In the genomic region with DNA sequence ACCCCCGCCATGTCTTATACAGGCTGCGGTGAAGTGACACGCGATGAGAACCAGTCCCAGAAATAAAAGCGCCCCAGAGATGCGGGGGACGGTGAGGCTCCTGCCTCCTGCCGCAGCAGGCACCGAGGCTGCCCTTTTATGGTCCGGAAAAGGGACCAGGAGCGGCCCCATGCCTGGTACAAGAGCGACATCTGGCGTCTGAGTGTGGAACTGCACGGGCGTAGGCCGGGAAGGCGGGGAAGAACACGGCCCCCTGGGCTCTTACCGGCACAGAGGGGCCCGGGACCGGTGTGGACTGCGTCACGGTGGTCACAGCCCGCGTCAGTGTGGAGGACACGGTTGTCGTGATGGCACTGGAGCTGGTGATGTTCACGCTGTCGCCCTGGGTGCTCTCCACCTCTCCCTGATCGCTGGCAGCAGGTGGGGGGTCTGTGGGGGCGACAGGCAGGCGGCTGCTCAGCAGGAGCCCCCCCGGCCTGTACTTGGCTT, we compare ENCODE assay signal across 1 cellular context.
A peak's percentile ranks its signal among the peaks of the same experiment; 100 is the strongest.
TF ChIP-seq lines count a peak whose summit lies in the region.

No MANE protein-coding gene starts in this region.

TF ChIP-seq in K562, 482 proteins besides CTCF, POLR2A, EP300 and RAD21 (continued from another document and continues in another):
- TF ChIP-seq, protein P1, sequence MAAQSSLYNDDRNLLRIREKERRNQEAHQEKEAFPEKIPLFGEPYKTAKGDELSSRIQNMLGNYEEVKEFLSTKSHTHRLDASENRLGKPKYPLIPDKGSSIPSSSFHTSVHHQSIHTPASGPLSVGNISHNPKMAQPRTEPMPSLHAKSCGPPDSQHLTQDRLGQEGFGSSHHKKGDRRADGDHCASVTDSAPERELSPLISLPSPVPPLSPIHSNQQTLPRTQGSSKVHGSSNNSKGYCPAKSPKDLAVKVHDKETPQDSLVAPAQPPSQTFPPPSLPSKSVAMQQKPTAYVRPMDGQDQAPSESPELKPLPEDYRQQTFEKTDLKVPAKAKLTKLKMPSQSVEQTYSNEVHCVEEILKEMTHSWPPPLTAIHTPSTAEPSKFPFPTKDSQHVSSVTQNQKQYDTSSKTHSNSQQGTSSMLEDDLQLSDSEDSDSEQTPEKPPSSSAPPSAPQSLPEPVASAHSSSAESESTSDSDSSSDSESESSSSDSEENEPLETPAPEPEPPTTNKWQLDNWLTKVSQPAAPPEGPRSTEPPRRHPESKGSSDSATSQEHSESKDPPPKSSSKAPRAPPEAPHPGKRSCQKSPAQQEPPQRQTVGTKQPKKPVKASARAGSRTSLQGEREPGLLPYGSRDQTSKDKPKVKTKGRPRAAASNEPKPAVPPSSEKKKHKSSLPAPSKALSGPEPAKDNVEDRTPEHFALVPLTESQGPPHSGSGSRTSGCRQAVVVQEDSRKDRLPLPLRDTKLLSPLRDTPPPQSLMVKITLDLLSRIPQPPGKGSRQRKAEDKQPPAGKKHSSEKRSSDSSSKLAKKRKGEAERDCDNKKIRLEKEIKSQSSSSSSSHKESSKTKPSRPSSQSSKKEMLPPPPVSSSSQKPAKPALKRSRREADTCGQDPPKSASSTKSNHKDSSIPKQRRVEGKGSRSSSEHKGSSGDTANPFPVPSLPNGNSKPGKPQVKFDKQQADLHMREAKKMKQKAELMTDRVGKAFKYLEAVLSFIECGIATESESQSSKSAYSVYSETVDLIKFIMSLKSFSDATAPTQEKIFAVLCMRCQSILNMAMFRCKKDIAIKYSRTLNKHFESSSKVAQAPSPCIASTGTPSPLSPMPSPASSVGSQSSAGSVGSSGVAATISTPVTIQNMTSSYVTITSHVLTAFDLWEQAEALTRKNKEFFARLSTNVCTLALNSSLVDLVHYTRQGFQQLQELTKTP (IDR thresholded peaks at IDR 0.05; ENCODE audit: low read depth in 1 of 2, partially characterized antibody in 2 of 2), result no peak
- TF ChIP-seq, protein P2, sequence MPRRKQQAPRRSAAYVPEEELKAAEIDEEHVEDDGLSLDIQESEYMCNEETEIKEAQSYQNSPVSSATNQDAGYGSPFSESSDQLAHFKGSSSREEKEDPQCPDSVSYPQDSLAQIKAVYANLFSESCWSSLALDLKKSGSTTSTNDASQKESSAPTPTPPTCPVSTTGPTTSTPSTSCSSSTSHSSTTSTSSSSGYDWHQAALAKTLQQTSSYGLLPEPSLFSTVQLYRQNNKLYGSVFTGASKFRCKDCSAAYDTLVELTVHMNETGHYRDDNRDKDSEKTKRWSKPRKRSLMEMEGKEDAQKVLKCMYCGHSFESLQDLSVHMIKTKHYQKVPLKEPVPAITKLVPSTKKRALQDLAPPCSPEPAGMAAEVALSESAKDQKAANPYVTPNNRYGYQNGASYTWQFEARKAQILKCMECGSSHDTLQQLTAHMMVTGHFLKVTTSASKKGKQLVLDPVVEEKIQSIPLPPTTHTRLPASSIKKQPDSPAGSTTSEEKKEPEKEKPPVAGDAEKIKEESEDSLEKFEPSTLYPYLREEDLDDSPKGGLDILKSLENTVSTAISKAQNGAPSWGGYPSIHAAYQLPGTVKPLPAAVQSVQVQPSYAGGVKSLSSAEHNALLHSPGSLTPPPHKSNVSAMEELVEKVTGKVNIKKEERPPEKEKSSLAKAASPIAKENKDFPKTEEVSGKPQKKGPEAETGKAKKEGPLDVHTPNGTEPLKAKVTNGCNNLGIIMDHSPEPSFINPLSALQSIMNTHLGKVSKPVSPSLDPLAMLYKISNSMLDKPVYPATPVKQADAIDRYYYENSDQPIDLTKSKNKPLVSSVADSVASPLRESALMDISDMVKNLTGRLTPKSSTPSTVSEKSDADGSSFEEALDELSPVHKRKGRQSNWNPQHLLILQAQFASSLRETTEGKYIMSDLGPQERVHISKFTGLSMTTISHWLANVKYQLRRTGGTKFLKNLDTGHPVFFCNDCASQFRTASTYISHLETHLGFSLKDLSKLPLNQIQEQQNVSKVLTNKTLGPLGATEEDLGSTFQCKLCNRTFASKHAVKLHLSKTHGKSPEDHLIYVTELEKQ (CRISPR knock-in tag; IDR thresholded peaks at IDR 0.05), result no peak
- TF ChIP-seq ZBTB43 (CRISPR knock-in tag; IDR thresholded peaks at IDR 0.05) (no peak), KLF1 (tag; IDR thresholded peaks at IDR 0.05) (0 out of 2 replicates have a peak, but pooled peaks have one; percentile 54), GATAD2A (IDR thresholded peaks at IDR 0.05) (no peak), ARNT (IDR thresholded peaks at IDR 0.05) (no peak), POLR2B (IDR thresholded peaks at IDR 0.05; ENCODE audit: low read depth, partially characterized antibody) (peak; percentile 69), GABPB1 (CRISPR knock-in tag; IDR thresholded peaks at IDR 0.05) (0 out of 2 replicates have a peak, but pooled peaks have one; percentile 19), ATF2 (CRISPR knock-in tag; IDR thresholded peaks at IDR 0.05) (no peak), BMI1 (IDR thresholded peaks at IDR 0.05; ENCODE audit: low read length) (no peak), SMC3 (conservative IDR thresholded peaks at IDR 0.05; ENCODE audit: insufficient read depth, low read depth, low read length) (peak; percentile 85; the same call in 1 of the 2 replicates), SRF (CRISPR knock-in tag; IDR thresholded peaks at IDR 0.05) (peak; percentile 88 to 98), HSF4 (CRISPR knock-in tag; IDR thresholded peaks at IDR 0.05; ENCODE audit: borderline replicate concordance) (no peak), ZNF592 (IDR thresholded peaks at IDR 0.05) (0 out of 2 replicates have a peak, but pooled peaks have one; percentile 41), TAF7 (tag; IDR thresholded peaks at IDR 0.05) (no peak), E2F3 (CRISPR knock-in tag; IDR thresholded peaks at IDR 0.05) (no peak), ZEB2 (IDR thresholded peaks at IDR 0.05) (no peak), NCOA4 (IDR thresholded peaks at IDR 0.05; ENCODE audit: partially characterized antibody) (no peak), HDAC3 (IDR thresholded peaks at IDR 0.05; ENCODE audit: borderline replicate concordance, partially characterized antibody) (no peak), IRF2 (CRISPR knock-in tag; IDR thresholded peaks at IDR 0.05) (no peak), ARID2 (IDR thresholded peaks at IDR 0.05) (0 out of 2 replicates have a peak, but pooled peaks have one; percentile 12), CC2D1A (IDR thresholded peaks at IDR 0.05) (0 out of 2 replicates have a peak, but pooled peaks have one; percentile 30), ZBTB49 (CRISPR knock-in tag; IDR thresholded peaks at IDR 0.05; ENCODE audit: borderline replicate concordance) (no peak)
- TF ChIP-seq, protein P3, sequence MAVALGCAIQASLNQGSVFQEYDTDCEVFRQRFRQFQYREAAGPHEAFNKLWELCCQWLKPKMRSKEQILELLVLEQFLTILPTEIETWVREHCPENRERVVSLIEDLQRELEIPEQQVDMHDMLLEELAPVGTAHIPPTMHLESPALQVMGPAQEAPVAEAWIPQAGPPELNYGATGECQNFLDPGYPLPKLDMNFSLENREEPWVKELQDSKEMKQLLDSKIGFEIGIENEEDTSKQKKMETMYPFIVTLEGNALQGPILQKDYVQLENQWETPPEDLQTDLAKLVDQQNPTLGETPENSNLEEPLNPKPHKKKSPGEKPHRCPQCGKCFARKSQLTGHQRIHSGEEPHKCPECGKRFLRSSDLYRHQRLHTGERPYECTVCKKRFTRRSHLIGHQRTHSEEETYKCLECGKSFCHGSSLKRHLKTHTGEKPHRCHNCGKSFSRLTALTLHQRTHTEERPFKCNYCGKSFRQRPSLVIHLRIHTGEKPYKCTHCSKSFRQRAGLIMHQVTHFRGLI (CRISPR knock-in tag; IDR thresholded peaks at IDR 0.05), result no peak
- TF ChIP-seq, protein P4, sequence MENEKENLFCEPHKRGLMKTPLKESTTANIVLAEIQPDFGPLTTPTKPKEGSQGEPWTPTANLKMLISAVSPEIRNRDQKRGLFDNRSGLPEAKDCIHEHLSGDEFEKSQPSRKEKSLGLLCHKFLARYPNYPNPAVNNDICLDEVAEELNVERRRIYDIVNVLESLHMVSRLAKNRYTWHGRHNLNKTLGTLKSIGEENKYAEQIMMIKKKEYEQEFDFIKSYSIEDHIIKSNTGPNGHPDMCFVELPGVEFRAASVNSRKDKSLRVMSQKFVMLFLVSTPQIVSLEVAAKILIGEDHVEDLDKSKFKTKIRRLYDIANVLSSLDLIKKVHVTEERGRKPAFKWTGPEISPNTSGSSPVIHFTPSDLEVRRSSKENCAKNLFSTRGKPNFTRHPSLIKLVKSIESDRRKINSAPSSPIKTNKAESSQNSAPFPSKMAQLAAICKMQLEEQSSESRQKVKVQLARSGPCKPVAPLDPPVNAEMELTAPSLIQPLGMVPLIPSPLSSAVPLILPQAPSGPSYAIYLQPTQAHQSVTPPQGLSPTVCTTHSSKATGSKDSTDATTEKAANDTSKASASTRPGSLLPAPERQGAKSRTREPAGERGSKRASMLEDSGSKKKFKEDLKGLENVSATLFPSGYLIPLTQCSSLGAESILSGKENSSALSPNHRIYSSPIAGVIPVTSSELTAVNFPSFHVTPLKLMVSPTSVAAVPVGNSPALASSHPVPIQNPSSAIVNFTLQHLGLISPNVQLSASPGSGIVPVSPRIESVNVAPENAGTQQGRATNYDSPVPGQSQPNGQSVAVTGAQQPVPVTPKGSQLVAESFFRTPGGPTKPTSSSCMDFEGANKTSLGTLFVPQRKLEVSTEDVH (IDR thresholded peaks at IDR 0.05; ENCODE audit: low read depth, partially characterized antibody), result peak; percentile 53
- TF ChIP-seq, protein P5, sequence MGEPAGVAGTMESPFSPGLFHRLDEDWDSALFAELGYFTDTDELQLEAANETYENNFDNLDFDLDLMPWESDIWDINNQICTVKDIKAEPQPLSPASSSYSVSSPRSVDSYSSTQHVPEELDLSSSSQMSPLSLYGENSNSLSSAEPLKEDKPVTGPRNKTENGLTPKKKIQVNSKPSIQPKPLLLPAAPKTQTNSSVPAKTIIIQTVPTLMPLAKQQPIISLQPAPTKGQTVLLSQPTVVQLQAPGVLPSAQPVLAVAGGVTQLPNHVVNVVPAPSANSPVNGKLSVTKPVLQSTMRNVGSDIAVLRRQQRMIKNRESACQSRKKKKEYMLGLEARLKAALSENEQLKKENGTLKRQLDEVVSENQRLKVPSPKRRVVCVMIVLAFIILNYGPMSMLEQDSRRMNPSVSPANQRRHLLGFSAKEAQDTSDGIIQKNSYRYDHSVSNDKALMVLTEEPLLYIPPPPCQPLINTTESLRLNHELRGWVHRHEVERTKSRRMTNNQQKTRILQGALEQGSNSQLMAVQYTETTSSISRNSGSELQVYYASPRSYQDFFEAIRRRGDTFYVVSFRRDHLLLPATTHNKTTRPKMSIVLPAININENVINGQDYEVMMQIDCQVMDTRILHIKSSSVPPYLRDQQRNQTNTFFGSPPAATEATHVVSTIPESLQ (CRISPR knock-in tag; IDR thresholded peaks at IDR 0.05), result no peak
